ENCODE assay signal across 20 cellular contexts in the genomic region with DNA sequence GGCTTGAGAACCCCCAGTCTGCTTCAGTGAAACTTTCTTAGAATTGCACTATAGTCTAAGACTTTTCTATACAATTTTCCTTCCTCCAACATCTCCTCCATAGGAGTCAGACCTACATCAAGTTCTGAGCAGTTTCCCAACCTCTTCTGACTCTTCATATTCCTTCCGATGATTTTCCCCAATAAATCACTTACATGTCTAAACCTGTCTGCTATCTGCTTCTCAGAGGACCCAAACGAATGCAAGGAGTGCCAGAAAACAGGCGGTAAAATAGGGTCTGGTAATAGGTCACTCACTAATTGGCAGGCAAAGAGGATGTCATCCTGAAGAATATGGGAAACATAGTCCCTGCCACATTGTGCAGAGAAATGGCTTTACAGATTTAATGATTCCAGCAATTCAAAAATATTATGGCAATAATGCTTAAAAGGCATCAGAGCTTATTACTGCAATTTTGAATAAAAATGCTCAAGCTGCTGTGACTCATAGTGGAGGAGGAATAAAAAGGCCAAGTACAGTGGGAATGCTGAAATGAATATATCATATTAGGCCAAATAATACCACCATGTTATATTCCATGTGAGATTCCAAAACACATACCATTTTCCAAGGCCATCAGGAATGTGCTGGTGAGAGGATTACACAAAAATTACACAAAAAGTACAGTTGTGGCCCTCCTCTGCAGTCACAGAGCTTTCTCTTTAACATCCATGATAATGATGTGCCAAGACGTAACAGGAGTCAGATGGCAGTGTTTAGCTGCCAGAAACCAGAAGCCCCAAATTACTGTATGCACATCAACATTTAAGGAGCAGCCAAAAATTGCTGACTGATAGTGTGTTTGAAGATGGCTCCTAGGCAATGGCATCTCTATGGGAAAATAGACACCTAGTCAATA.
DNase-seq lines count a peak whose midpoint lies in the region; ATAC-seq and TF ChIP-seq lines count a peak whose summit lies in the region.
"Had no signal": no experiment of that assay in that cellular context is flagged by ENCODE, and none has a peak within 500 bp of the region (broad histone marks: within the 10 kb centered on the region; RNA-seq: fewer than 3 reads in every experiment).

No MANE protein-coding gene starts in this region.

- DNase-seq in AG08395 (ENCODE audit: low spot score): peak; percentile 21
- peak; percentile 25 for DNase-seq in EH (ENCODE audit: low read depth)
- DNase-seq in SK-N-SH: no peak
- peak; percentile 64 for DNase-seq in fibroblast of gingiva (ENCODE audit: low read depth)
- DNase-seq in H4 (ENCODE audit: low spot score): no peak
- DNase-seq in body of pancreas: no peak
- DNase-seq: AML-193, GDM1, KG1, MV-4-11, NCI-H187 treated with DMSO at 0.1 percent for 48 hours, NCI-H2227 treated with DMSO at 0.1 percent for 48 hours, NCI-H524 treated with DMSO at 0.1 percent for 48 hours had no signal

- H3K9ac ChIP-seq in SK-N-SH: no peak overlapping the region

- peaks cover 4% of the 10 kb centered on the region for H3F3A ChIP-seq in SK-N-SH (replicated peaks; ENCODE audit: insufficient read depth)

- H2AFZ ChIP-seq in SK-N-SH (ENCODE audit: low read depth): no peak overlapping the region

- H3K27me3 ChIP-seq in SK-N-SH (ENCODE audit: insufficient read depth): no peaks in the 10 kb centered on the region
- no peaks in the 10 kb centered on the region for H3K27me3 ChIP-seq in body of pancreas

- TF ChIP-seq POLR2A in body of pancreas (IDR thresholded peaks at IDR 0.05): no peak

- TF ChIP-seq EP300 in SK-N-SH (IDR thresholded peaks at IDR 0.05; ENCODE audit: borderline replicate concordance in 1 of 2, low read depth in 1 of 2, low read length in 1 of 2): no peak

- no peaks in the 10 kb centered on the region for H3K9me2 ChIP-seq in SK-N-SH

- H3K4me1 ChIP-seq in SK-N-SH (ENCODE audit: control insufficient read depth in 1 of 2, insufficient read depth in 2 of 2, low read depth in 1 of 2, low read length in 1 of 2) (peaks cover 0 to 3% of the 10 kb centered on the region in 2 experiments; a peak in 2 of 4 replicates), body of pancreas (no peaks in the 10 kb centered on the region)
- H3K4me1 ChIP-seq: A549 had no signal

- 80% methylated on average over 4 of the region's 4 CpGs for WGBS in SK-N-SH (ENCODE audit: low lambda C conversion rate)
- 49 to 62% methylated on average over 4 of the region's 4 CpGs for WGBS in body of pancreas, 2 donors

- H3K4me2 ChIP-seq in SK-N-SH: no peak overlapping the region
- H3K4me2 ChIP-seq: A549 had no signal

- TF ChIP-seq RAD21 in SK-N-SH (IDR thresholded peaks at IDR 0.05; ENCODE audit: low read length): peak; percentile 38

- intact Hi-C loops in body of pancreas (cut with DNase I): no loop called here

- H4K20me1 ChIP-seq in SK-N-SH (ENCODE audit: insufficient read depth): no peaks in the 10 kb centered on the region

- ATAC-seq in body of pancreas (no peak), GM19035 (IDR thresholded peaks at IDR 0.05; ENCODE audit: unreplicated experiment) (no peak), HG02571 (IDR thresholded peaks at IDR 0.05; ENCODE audit: unreplicated experiment) (no peak)
- ATAC-seq: A549, GM12878, HepG2, Panc1, Right ventricle myocardium inferior had no signal

- H3K9me3 ChIP-seq in SK-N-SH (no peaks in the 10 kb centered on the region), body of pancreas (no peaks in the 10 kb centered on the region)
- H3K9me3 ChIP-seq: A549 had no signal

- CTCF ChIA-PET in SK-N-SH (lab: Yijun Ruan, JAX): no interaction called here

- no peaks in the 10 kb centered on the region for H3K36me3 ChIP-seq in SK-N-SH (replicated peaks in 1 of 2; ENCODE audit: control insufficient read depth in 1 of 2, insufficient read depth in 2 of 2, low read length in 1 of 2)
- H3K36me3 ChIP-seq in body of pancreas (replicated peaks in 1 of 2; ENCODE audit: insufficient read depth in 1 of 2, low read depth in 2 of 2): no peaks in the 10 kb centered on the region

- H3K27ac ChIP-seq in SK-N-SH (ENCODE audit: low read depth in 2 of 2, low read length in 1 of 2) (peak overlapping the region in 1 of 2 experiments; percentile 55; a peak in 2 of 4 replicates), body of pancreas (no peak overlapping the region)
- H3K27ac ChIP-seq: A549 had no signal

- H3K79me2 ChIP-seq in SK-N-SH (ENCODE audit: insufficient read depth): no peaks in the 10 kb centered on the region

- no peak for TF ChIP-seq CTCF in SK-N-SH (IDR thresholded peaks at IDR 0.05)
- TF ChIP-seq CTCF in body of pancreas (IDR thresholded peaks at IDR 0.05): no peak

- H3K4me3 ChIP-seq in SK-N-SH (ENCODE audit: low read depth in 2 of 2, low read length in 1 of 2) (no peak overlapping the region), body of pancreas (no peak overlapping the region)
- H3K4me3 ChIP-seq: A549, GM12878 had no signal

- POLR2A ChIA-PET in SK-N-SH (lab: Yijun Ruan, JAX): no interaction called here

TF ChIP-seq in SK-N-SH, 30 proteins besides CTCF, POLR2A, EP300 and RAD21:
- peak; percentile 12; the same call in 1 of the 2 replicates for TF ChIP-seq SMC3 (IDR thresholded peaks at IDR 0.05; ENCODE audit: low read depth, low read length)
- TF ChIP-seq TEAD4 (IDR thresholded peaks at IDR 0.05; ENCODE audit: borderline replicate concordance, insufficient read depth): no peak
- no peak for TF ChIP-seq GATA2 (CRISPR knock-in tag; IDR thresholded peaks at IDR 0.05)
- TF ChIP-seq FOXJ3 (CRISPR knock-in tag; IDR thresholded peaks at IDR 0.05): no peak

Comparison
In these comparisons a context has a peak if more than half of its experiments do, and no peak if none do; other contexts are left out.
1. DNase-seq: peak in AG08395 (single experiment), EH (single experiment) and fibroblast of gingiva (single experiment); none in SK-N-SH (single experiment), H4 (single experiment) and body of pancreas (0 of 4).